In the genomic region with DNA sequence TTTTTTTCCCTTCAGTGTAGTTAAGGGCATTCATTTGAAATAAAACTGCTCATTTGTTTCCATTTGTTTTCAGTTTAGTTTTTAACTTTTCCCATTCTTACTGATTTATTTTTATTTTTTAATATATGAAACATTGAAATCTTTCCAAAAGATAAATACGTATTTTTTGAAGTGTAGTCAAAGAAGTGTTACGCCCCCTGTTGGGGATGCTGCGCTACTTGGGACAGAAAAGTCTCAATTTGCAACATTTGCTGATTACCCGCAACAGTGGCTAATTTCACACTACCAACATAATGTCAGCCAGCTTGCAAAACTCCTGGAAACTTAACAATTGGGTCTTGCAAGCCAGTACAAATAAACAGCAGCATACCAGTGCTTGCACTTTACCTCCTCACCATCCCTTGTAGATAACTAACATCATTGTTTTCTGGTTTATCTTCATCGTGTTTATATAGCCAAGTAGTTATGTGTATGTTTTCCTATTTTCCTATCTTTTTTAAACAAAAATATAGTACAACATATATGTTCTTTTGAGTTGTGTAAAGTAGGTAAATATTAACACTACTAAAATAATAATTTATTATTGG, we compare ENCODE assay signal across 1 cellular context.
TF ChIP-seq lines count a peak whose summit lies in the region.

No MANE protein-coding gene starts in this region.

TF ChIP-seq in SK-N-SH, 30 proteins besides CTCF, POLR2A, EP300 and RAD21 (continued from another document):
- no peak for TF ChIP-seq IRF3 (IDR thresholded peaks at IDR 0.05; ENCODE audit: low read depth, low read length)
- no peak for TF ChIP-seq SMC3 (IDR thresholded peaks at IDR 0.05; ENCODE audit: low read depth, low read length)
- TF ChIP-seq RFX5 (IDR thresholded peaks at IDR 0.05; ENCODE audit: low read length) = no peak
- TF ChIP-seq TEAD4 (IDR thresholded peaks at IDR 0.05; ENCODE audit: borderline replicate concordance, insufficient read depth) = no peak
- no peak for TF ChIP-seq NFIC (IDR thresholded peaks at IDR 0.05; ENCODE audit: borderline replicate concordance)
- TF ChIP-seq EZH2phosphoT487 (IDR thresholded peaks at IDR 0.05; ENCODE audit: borderline replicate concordance, low read depth) = no peak
